In genomic region chr9:86732514-86732913, GRCh38 we compare ENCODE assay signal across 14 cellular contexts.
DNase-seq lines count a peak whose midpoint lies in the region; ATAC-seq and TF ChIP-seq lines count a peak whose summit lies in the region.
"Had no signal": no experiment of that assay in that cellular context is flagged by ENCODE, and none has a peak within 500 bp of the region (broad histone marks: within the 10 kb centered on the region; RNA-seq: fewer than 3 reads in every experiment).

No MANE protein-coding gene starts in this region.

- H3K9me3 ChIP-seq in neural progenitor cell (ENCODE audit: low read depth) = no peaks in the 10 kb centered on the region
- H3K9me3 ChIP-seq: BE2C, lower lobe of right lung had no signal

- peak; percentile 82 for DNase-seq in AG09309 (ENCODE audit: low read depth)
- DNase-seq in NCI-H446 treated with DMSO at 0.1 percent for 48 hours (lab: John Stamatoyannopoulos, UW) = peak; percentile 77
- DNase-seq in epithelial cell of proximal tubule (ENCODE audit: low read depth) = peak; percentile 94
- DNase-seq in neural progenitor cell (ENCODE audit: low spot score) = no peak
- no peak for DNase-seq in stimulated activated CD4-positive, alpha-beta T cell treated with anti-CD3 and anti-CD28 coated beads, Interleukin-2, amount 100 ng/mL, for 48 hours
- no peak for DNase-seq in activated CD8-positive, alpha-beta T cell treated with anti-CD3 and anti-CD28 coated beads, Interleukin-2, amount 10 ng/mL, durations not matched to agents 7 days and 5 days
- no peak for DNase-seq in islet precursor cell
- DNase-seq: BE2C; effector memory CD4-positive, alpha-beta T cell; lower lobe of right lung; retina; stimulated activated CD8-positive, alpha-beta memory T cell treated with anti-CD3 and anti-CD28 coated beads, Interleukin-4, amount 100 ng/mL, for 48 hours; T-helper 17 cell had no signal

- ATAC-seq in activated CD8-positive, alpha-beta T cell treated with anti-CD3 and anti-CD28 coated beads, Interleukin-2, amount 10 ng/mL, durations not matched to agents 7 days and 5 days = no peak
- ATAC-seq in GM21447 (IDR thresholded peaks at IDR 0.05; ENCODE audit: unreplicated experiment) = no peak
- ATAC-seq: lower lobe of right lung, T-helper 17 cell had no signal

- H3K4me2 ChIP-seq in neural progenitor cell = no peak overlapping the region

- no peak overlapping the region for H3K4me3 ChIP-seq in AG09309 (ENCODE audit: control insufficient read depth, low read depth, low read length)
- H3K4me3 ChIP-seq in epithelial cell of proximal tubule (ENCODE audit: low read depth, low read length) = no peak overlapping the region
- no peak overlapping the region for H3K4me3 ChIP-seq in neural progenitor cell
- H3K4me3 ChIP-seq: lower lobe of right lung had no signal

- H3K9ac ChIP-seq in neural progenitor cell = no peak overlapping the region

- no peaks in the 10 kb centered on the region for H3K27me3 ChIP-seq in neural progenitor cell
- H3K27me3 ChIP-seq: BE2C had no signal

- H3F3A ChIP-seq in neural progenitor cell (ENCODE audit: low read depth) = no peaks in the 10 kb centered on the region

- peaks cover 5% of the 10 kb centered on the region for H3K4me1 Mint-ChIP-seq in neural progenitor cell
- H3K4me1 Mint-ChIP-seq in activated CD8-positive, alpha-beta T cell treated with anti-CD3 and anti-CD28 coated beads, Interleukin-2, amount 10 ng/mL, durations not matched to agents 7 days and 5 days (ENCODE audit: low read depth) = no peaks in the 10 kb centered on the region
- H3K4me1 Mint-ChIP-seq: T-helper 17 cell had no signal

- CTCF ChIA-PET in activated CD8-positive, alpha-beta T cell treated with anti-CD3 and anti-CD28 coated beads, Interleukin-2, amount 10 ng/mL, durations not matched to agents 7 days and 5 days (lab: Charles Lee) = no interaction called here

- H3K27ac Mint-ChIP-seq in neural progenitor cell = peak overlapping the region; percentile 32
- H3K27ac Mint-ChIP-seq in activated CD8-positive, alpha-beta T cell treated with anti-CD3 and anti-CD28 coated beads, Interleukin-2, amount 10 ng/mL, durations not matched to agents 7 days and 5 days = no peak overlapping the region
- H3K27ac Mint-ChIP-seq: T-helper 17 cell had no signal

- POLR2A ChIA-PET in activated CD8-positive, alpha-beta T cell treated with anti-CD3 and anti-CD28 coated beads, Interleukin-2, amount 10 ng/mL, durations not matched to agents 7 days and 5 days (lab: Charles Lee) = no interaction called here

- H4K20me1 ChIP-seq in neural progenitor cell (ENCODE audit: low read depth) = no peaks in the 10 kb centered on the region

- H3K79me2 ChIP-seq in neural progenitor cell (ENCODE audit: low read depth) = no peaks in the 10 kb centered on the region

- peaks cover 4% of the 10 kb centered on the region for H3K27me3 Mint-ChIP-seq in neural progenitor cell (ENCODE audit: insufficient read depth, low read depth)
- no peaks in the 10 kb centered on the region for H3K27me3 Mint-ChIP-seq in activated CD8-positive, alpha-beta T cell treated with anti-CD3 and anti-CD28 coated beads, Interleukin-2, amount 10 ng/mL, durations not matched to agents 7 days and 5 days (ENCODE audit: low read depth)

- H3K36me3 Mint-ChIP-seq in neural progenitor cell = no peaks in the 10 kb centered on the region
- no peaks in the 10 kb centered on the region for H3K36me3 Mint-ChIP-seq in activated CD8-positive, alpha-beta T cell treated with anti-CD3 and anti-CD28 coated beads, Interleukin-2, amount 10 ng/mL, durations not matched to agents 7 days and 5 days (ENCODE audit: low read depth)

- H3K4me3 Mint-ChIP-seq in neural progenitor cell = no peak overlapping the region
- H3K4me3 Mint-ChIP-seq in activated CD8-positive, alpha-beta T cell treated with anti-CD3 and anti-CD28 coated beads, Interleukin-2, amount 10 ng/mL, durations not matched to agents 7 days and 5 days = no peak overlapping the region
- H3K4me3 Mint-ChIP-seq: T-helper 17 cell had no signal

- H3K36me3 ChIP-seq in neural progenitor cell = no peaks in the 10 kb centered on the region
- H3K36me3 ChIP-seq: BE2C, lower lobe of right lung had no signal

- no peaks in the 10 kb centered on the region for H3K9me3 Mint-ChIP-seq in neural progenitor cell
- H3K9me3 Mint-ChIP-seq in activated CD8-positive, alpha-beta T cell treated with anti-CD3 and anti-CD28 coated beads, Interleukin-2, amount 10 ng/mL, durations not matched to agents 7 days and 5 days (ENCODE audit: insufficient read depth) = no peaks in the 10 kb centered on the region

- no peaks in the 10 kb centered on the region for H3K4me1 ChIP-seq in neural progenitor cell
- H3K4me1 ChIP-seq: BE2C, lower lobe of right lung had no signal

- TF ChIP-seq CTCF in AG09309 (IDR thresholded peaks at IDR 0.05; ENCODE audit: control insufficient read depth, insufficient read depth, low read depth, low read length, missing control alignments) (no peak), epithelial cell of proximal tubule (conservative IDR thresholded peaks at IDR 0.05; ENCODE audit: low read depth, low read length) (no peak), neural progenitor cell (IDR thresholded peaks at IDR 0.05) (no peak)

- H2AFZ ChIP-seq in neural progenitor cell (replicated peaks) = no peak overlapping the region

- no peak overlapping the region for H3K27ac ChIP-seq in neural progenitor cell
- H3K27ac ChIP-seq: lower lobe of right lung had no signal

Comparison
In these comparisons a context has a peak if more than half of its experiments do, and no peak if none do; other contexts are left out.
1. DNase-seq: peak in AG09309 (single experiment), NCI-H446 treated with DMSO at 0.1 percent for 48 hours (single experiment) and epithelial cell of proximal tubule (single experiment); none in neural progenitor cell (single experiment), stimulated activated CD4-positive, alpha-beta T cell treated with anti-CD3 and anti-CD28 coated beads, Interleukin-2, amount 100 ng/mL, for 48 hours (0 of 2), activated CD8-positive, alpha-beta T cell treated with anti-CD3 and anti-CD28 coated beads, Interleukin-2, amount 10 ng/mL, durations not matched to agents 7 days and 5 days (single experiment) and islet precursor cell (single experiment).